Comparison of ENCODE assay signal across 1 cellular context in the genomic region with DNA sequence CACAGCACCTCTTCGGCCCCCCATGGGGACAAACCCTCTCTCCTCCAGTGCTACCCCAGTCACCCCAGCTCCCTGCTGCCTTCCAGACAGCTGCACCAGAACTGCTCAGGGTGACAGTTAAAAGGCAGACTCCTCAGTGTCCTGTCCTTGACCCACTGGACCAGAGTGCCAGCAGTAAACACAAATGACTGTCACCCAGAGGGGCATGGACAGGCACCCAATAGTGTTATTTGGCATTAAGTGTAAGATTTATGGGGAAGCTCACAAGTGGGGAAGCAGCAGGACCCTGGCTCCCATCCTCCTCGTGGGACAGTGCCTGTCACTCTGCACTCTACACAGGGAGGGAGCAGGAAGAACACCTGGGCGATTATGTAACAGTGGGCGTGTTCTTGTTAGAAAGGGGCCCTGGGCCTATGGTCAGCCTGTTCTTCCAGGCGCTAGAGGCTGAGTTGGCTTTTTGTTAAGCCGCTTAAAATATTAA.
A peak's percentile ranks its signal among the peaks of the same experiment; 100 is the strongest.
TF ChIP-seq lines count a peak whose summit lies in the region.

No MANE protein-coding gene starts in this region.

TF ChIP-seq in HEK293, 187 proteins besides CTCF, POLR2A, EP300 and RAD21 (continued from another document):
- TF ChIP-seq, protein P1, sequence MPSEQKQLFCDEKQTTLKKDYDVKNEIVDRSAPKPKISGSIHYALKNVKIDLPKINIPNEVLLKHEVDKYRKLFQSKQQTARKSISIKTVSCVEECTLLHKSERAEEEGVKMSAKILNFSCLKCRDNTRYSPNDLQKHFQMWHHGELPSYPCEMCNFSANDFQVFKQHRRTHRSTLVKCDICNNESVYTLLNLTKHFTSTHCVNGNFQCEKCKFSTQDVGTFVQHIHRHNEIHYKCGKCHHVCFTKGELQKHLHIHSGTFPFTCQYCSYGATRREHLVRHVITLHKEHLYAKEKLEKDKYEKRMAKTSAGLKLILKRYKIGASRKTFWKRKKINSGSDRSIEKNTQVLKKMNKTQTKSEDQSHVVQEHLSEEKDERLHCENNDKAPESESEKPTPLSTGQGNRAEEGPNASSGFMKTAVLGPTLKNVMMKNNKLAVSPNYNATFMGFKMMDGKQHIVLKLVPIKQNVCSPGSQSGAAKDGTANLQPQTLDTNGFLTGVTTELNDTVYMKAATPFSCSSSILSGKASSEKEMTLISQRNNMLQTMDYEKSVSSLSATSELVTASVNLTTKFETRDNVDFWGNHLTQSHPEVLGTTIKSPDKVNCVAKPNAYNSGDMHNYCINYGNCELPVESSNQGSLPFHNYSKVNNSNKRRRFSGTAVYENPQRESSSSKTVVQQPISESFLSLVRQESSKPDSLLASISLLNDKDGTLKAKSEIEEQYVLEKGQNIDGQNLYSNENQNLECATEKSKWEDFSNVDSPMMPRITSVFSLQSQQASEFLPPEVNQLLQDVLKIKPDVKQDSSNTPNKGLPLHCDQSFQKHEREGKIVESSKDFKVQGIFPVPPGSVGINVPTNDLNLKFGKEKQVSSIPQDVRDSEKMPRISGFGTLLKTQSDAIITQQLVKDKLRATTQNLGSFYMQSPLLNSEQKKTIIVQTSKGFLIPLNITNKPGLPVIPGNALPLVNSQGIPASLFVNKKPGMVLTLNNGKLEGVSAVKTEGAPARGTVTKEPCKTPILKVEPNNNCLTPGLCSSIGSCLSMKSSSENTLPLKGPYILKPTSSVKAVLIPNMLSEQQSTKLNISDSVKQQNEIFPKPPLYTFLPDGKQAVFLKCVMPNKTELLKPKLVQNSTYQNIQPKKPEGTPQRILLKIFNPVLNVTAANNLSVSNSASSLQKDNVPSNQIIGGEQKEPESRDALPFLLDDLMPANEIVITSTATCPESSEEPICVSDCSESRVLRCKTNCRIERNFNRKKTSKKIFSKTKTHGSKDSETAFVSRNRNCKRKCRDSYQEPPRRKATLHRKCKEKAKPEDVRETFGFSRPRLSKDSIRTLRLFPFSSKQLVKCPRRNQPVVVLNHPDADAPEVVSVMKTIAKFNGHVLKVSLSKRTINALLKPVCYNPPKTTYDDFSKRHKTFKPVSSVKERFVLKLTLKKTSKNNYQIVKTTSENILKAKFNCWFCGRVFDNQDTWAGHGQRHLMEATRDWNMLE (tag by site-specific recombination; conservative IDR thresholded peaks at IDR 0.05; ENCODE audit: low read depth), result no peak
- TF ChIP-seq, protein P2, sequence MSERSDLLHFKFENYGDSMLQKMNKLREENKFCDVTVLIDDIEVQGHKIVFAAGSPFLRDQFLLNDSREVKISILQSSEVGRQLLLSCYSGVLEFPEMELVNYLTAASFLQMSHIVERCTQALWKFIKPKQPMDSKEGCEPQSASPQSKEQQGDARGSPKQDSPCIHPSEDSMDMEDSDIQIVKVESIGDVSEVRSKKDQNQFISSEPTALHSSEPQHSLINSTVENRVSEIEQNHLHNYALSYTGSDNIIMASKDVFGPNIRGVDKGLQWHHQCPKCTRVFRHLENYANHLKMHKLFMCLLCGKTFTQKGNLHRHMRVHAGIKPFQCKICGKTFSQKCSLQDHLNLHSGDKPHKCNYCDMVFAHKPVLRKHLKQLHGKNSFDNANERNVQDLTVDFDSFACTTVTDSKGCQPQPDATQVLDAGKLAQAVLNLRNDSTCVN (tag by site-specific recombination; optimal IDR thresholded peaks at IDR 0.05), result no peak
- TF ChIP-seq ZNF248 (tag by site-specific recombination; IDR thresholded peaks at IDR 0.05) (no peak), KLF9 (tag by site-specific recombination; IDR thresholded peaks at IDR 0.05; ENCODE audit: low read depth) (peak; percentile 57)
